ENCODE assay signal across 17 cellular contexts in genomic region chr19:23779645-23780044, GRCh38. TPM values are rescaled to one million over a fixed set of nuclear protein-coding genes. Genes with fewer than 3 reads are reported as not detected.
DNase-seq lines count a peak whose midpoint lies in the region; ATAC-seq and TF ChIP-seq lines count a peak whose summit lies in the region.
"Had no signal": no experiment of that assay in that cellular context is flagged by ENCODE, and none has a peak within 500 bp of the region (broad histone marks: within the 10 kb centered on the region; RNA-seq: fewer than 3 reads in every experiment).

No MANE protein-coding gene starts in this region.

- ATAC-seq in left ventricle myocardium superior = no peak
- no peak for ATAC-seq in Panc1
- ATAC-seq: GM23338, HCT116 had no signal

- H3K27me3 ChIP-seq in right atrium auricular region (no peaks in the 10 kb centered on the region), Panc1 (ENCODE audit: control insufficient read depth, insufficient read depth, low read length) (no peaks in the 10 kb centered on the region)
- H3K27me3 ChIP-seq: BE2C had no signal

- H3K9me3 Mint-ChIP-seq in endothelial cell (ENCODE audit: unreplicated experiment) (no peaks in the 10 kb centered on the region), osteocyte (ENCODE audit: unreplicated experiment) (peaks cover 4% of the 10 kb centered on the region)
- H3K9me3 Mint-ChIP-seq: CD8-positive, alpha-beta memory T cell; GM23338 had no signal

- POLR2A ChIA-PET in Panc1 (lab: Charles Lee) = no interaction called here

- no peaks in the 10 kb centered on the region for H3K9me3 ChIP-seq in right atrium auricular region
- no peaks in the 10 kb centered on the region for H3K9me3 ChIP-seq in Panc1 (ENCODE audit: control insufficient read depth, insufficient read depth, low read depth, low read length)
- H3K9me3 ChIP-seq: BE2C had no signal

- TF ChIP-seq CTCF in right atrium auricular region (IDR thresholded peaks at IDR 0.05) = no peak
- no peak for TF ChIP-seq CTCF in Panc1 (IDR thresholded peaks at IDR 0.05)
- no peak for TF ChIP-seq CTCF in endothelial cell (IDR thresholded peaks at IDR 0.05; ENCODE audit: unreplicated experiment)
- no peak for TF ChIP-seq CTCF in osteocyte (IDR thresholded peaks at IDR 0.05)

- H3K4me1 ChIP-seq in right atrium auricular region (no peaks in the 10 kb centered on the region), Panc1 (ENCODE audit: control insufficient read depth, insufficient read depth, low read length) (no peaks in the 10 kb centered on the region)
- H3K4me1 ChIP-seq: BE2C had no signal

- H3K36me3 ChIP-seq in right atrium auricular region (no peaks in the 10 kb centered on the region), Panc1 (ENCODE audit: control insufficient read depth, insufficient read depth, low read length) (no peaks in the 10 kb centered on the region; the same call in 1 of the 2 replicates)
- H3K36me3 ChIP-seq: BE2C had no signal

- H3K4me3 ChIP-seq in right atrium auricular region (no peak overlapping the region), Panc1 (ENCODE audit: low read depth in 2 of 2, low read length in 2 of 2) (no peak overlapping the region)
- H3K4me3 ChIP-seq: GM23338 had no signal

- BruUV-seq in Panc1 (replicated peaks; lab: Mats Ljungman, UMichigan) = TSS peak; percentile 19

- H3K4me3 Mint-ChIP-seq in endothelial cell (ENCODE audit: unreplicated experiment) (peak overlapping the region; percentile 53), osteocyte (ENCODE audit: unreplicated experiment) (no peak overlapping the region)
- H3K4me3 Mint-ChIP-seq: CD4-positive, CD25-positive, alpha-beta regulatory T cell; CD8-positive, alpha-beta memory T cell; GM23338; HFFc6 had no signal

- intact Hi-C loops in left ventricle myocardium superior (cut with micrococcal nuclease) = no loop called here
- intact Hi-C loops in Panc1 (cut with micrococcal nuclease; ENCODE audit: unreplicated experiment) = no loop called here

- H3K36me3 Mint-ChIP-seq in endothelial cell (ENCODE audit: low read depth, unreplicated experiment) = peaks cover 68% of the 10 kb centered on the region
- peaks cover 15% of the 10 kb centered on the region for H3K36me3 Mint-ChIP-seq in osteocyte (ENCODE audit: unreplicated experiment)

- H3K4me1 Mint-ChIP-seq in endothelial cell (ENCODE audit: unreplicated experiment) = no peaks in the 10 kb centered on the region
- H3K4me1 Mint-ChIP-seq in osteocyte (ENCODE audit: unreplicated experiment) = no peaks in the 10 kb centered on the region
- H3K4me1 Mint-ChIP-seq: GM23338 had no signal

- in situ Hi-C loops in Panc1 (cut with HindIII; ENCODE audit: low pct_unique_long_range_greater_than_20kb, low sequenced_read_pairs) = no loop called here

- H3K27me3 Mint-ChIP-seq in endothelial cell (ENCODE audit: unreplicated experiment) = peaks cover 4% of the 10 kb centered on the region
- H3K27me3 Mint-ChIP-seq in osteocyte (ENCODE audit: unreplicated experiment) = no peaks in the 10 kb centered on the region
- H3K27me3 Mint-ChIP-seq: CD4-positive, CD25-positive, alpha-beta regulatory T cell; CD8-positive, alpha-beta memory T cell; IgD-negative memory B cell had no signal

- H3K27ac ChIP-seq in right atrium auricular region (no peak overlapping the region), Panc1 (ENCODE audit: low read length) (no peak overlapping the region)

- H3K27ac Mint-ChIP-seq in endothelial cell (ENCODE audit: unreplicated experiment) (no peak overlapping the region), osteocyte (ENCODE audit: unreplicated experiment) (no peak overlapping the region)
- H3K27ac Mint-ChIP-seq: CD4-positive, CD25-positive, alpha-beta regulatory T cell; CD8-positive, alpha-beta memory T cell; GM23338; HFFc6; IgD-negative memory B cell had no signal

- DNase-seq in right atrium auricular region (ENCODE audit: low spot score) (peak; percentile 5), left ventricle myocardium superior (no peak), Panc1 (ENCODE audit: low read depth, low spot score) (no peak), endothelial cell (ENCODE audit: low spot score) (no peak), osteocyte (ENCODE audit: extremely low spot score, unreplicated experiment) (peak; percentile 32), GM03348 (ENCODE audit: low spot score) (no peak)
- DNase-seq in stimulated activated CD8-positive, alpha-beta memory T cell treated with anti-CD3 and anti-CD28 coated beads, Interleukin-4, amount 100 ng/mL, for 48 hours = no peak
- DNase-seq: BE2C; C1 segment of cervical spinal cord; CD4-positive, CD25-positive, alpha-beta regulatory T cell; CD8-positive, alpha-beta memory T cell; COR-L47; DMS 273 treated with DMSO at 0.1 percent for 48 hours; HFFc6 had no signal

- CTCF ChIA-PET in Panc1 (lab: Charles Lee) = no interaction called here

RNA-seq across cellular contexts. Expression of gene ZNF681, which starts 21.0 kb away (rescaled TPM):
- total RNA-seq in right atrium auricular region (under 1 TPM; 0.59 to 0.67 TPM), left ventricle myocardium superior (0.30 TPM), Panc1 (2021; ENCODE audit: unreplicated experiment) (2.0 TPM), endothelial cell (ENCODE audit: unreplicated experiment) (6.4 TPM), osteocyte (1.4 and 2.4 TPM in 2 replicates)
- 1.2 TPM for polyA plus RNA-seq in Panc1 (2012; ENCODE audit: insufficient read length)

Comparison
In these comparisons a context has a peak if more than half of its experiments do, and no peak if none do; other contexts are left out.
1. DNase-seq: peak in right atrium auricular region (single experiment) and osteocyte (single experiment); none in left ventricle myocardium superior (single experiment), Panc1 (single experiment), endothelial cell (single experiment), GM03348 (single experiment) and stimulated activated CD8-positive, alpha-beta memory T cell treated with anti-CD3 and anti-CD28 coated beads, Interleukin-4, amount 100 ng/mL, for 48 hours (single experiment).